Comparison of ENCODE assay signal across 8 cellular contexts in the genomic region with DNA sequence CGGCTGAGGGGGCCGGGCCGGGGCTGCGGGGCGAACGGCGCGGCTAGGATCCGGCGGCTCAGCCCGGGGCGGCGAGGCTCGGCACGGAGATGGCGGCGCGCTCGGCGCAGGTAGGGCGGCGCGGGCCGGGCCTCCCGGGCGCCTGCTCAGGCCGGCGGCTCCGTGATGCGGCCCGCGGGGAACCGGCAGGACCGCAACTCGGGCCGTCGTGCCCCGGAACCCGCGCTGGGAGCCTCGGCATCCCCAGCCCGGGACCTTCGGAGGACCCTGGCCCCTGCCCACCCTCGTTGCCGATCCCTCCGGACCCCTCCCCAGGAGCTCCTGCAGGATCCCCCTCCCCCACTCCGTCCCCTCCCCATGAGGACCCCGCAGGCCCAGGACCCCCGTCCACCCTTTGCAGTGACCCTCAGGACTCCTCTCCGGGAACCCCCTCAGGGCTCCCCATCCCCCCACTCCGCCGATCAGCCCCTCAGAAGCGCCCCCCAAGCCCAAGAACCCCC. TPM values are rescaled to one million over a fixed set of nuclear protein-coding genes. Genes with fewer than 3 reads are reported as not detected.
DNase-seq lines count a peak whose midpoint lies in the region; ATAC-seq and TF ChIP-seq lines count a peak whose summit lies in the region.

No MANE protein-coding gene starts in this region.

- H3K4me1 ChIP-seq in OCI-LY3 (ENCODE audit: low read length) (peaks cover 8% of the 10 kb centered on the region), esophagus muscularis mucosa (peaks cover 21 to 43% (median 40%) of the 10 kb centered on the region in 4 donors), parathyroid adenoma (peaks cover 12% of the 10 kb centered on the region)

- DNase-seq in GM12864 (ENCODE audit: low read depth) (no peak), esophagus muscularis mucosa (ENCODE audit: extremely low spot score) (no peak), NCI-H1930 (lab: John Stamatoyannopoulos, UW) (no peak), AG08396 (ENCODE audit: low spot score) (no peak), GM20000 (ENCODE audit: low spot score) (no peak)

- H3K27ac ChIP-seq in OCI-LY3 (ENCODE audit: low read length): no peak overlapping the region
- H3K27ac ChIP-seq in esophagus muscularis mucosa (replicated peaks in 1 of 4): peak overlapping the region in 3 of 4 donors; percentile 46 to 67 (median 59)
- H3K27ac ChIP-seq in parathyroid adenoma: no peak overlapping the region

- no peaks in the 10 kb centered on the region for H3K9me3 ChIP-seq in OCI-LY3 (ENCODE audit: insufficient read depth, low read length)
- H3K9me3 ChIP-seq in esophagus muscularis mucosa: no peaks in the 10 kb centered on the region
- no peaks in the 10 kb centered on the region for H3K9me3 ChIP-seq in parathyroid adenoma (ENCODE audit: control insufficient read depth, low read length)

- H3K27me3 ChIP-seq in OCI-LY3 (ENCODE audit: low read depth, low read length) (peaks cover 10% of the 10 kb centered on the region; the same call in 1 of the 2 replicates), esophagus muscularis mucosa (peaks cover 0 to 5% (median 0%) of the 10 kb centered on the region in 4 donors), parathyroid adenoma (ENCODE audit: control insufficient read depth, insufficient read depth, low read length) (no peaks in the 10 kb centered on the region)

- H3K4me3 ChIP-seq in GM12864 (ENCODE audit: low read depth, low read length) (peak overlapping the region; percentile 56), OCI-LY3 (ENCODE audit: low read length) (peak overlapping the region; percentile 81), esophagus muscularis mucosa (peak overlapping the region; percentile 79 to 94 (median 85)), parathyroid adenoma (ENCODE audit: low read depth, low read length) (peak overlapping the region; percentile 53)

- intact Hi-C loops in esophagus muscularis mucosa (cut with DNase I): no loop called here

- peak overlapping the region; percentile 60 for H3K4me2 ChIP-seq in OCI-LY3 (ENCODE audit: low read length)
- peak overlapping the region; percentile 71 for H3K4me2 ChIP-seq in parathyroid adenoma (ENCODE audit: low read length)

- TF ChIP-seq POLR2A in esophagus muscularis mucosa (IDR thresholded peaks at IDR 0.05; ENCODE audit: low read depth): no peak

- H3K79me2 ChIP-seq in OCI-LY3 (ENCODE audit: low read length) (no peaks in the 10 kb centered on the region), parathyroid adenoma (peaks cover 34% of the 10 kb centered on the region)

- H3K9ac ChIP-seq in OCI-LY3 (ENCODE audit: low read length): peak overlapping the region; percentile 57
- peak overlapping the region; percentile 40 for H3K9ac ChIP-seq in parathyroid adenoma

- no peaks in the 10 kb centered on the region for H4K20me1 ChIP-seq in OCI-LY3 (ENCODE audit: insufficient read depth, low read length)

- no peak overlapping the region for H2AFZ ChIP-seq in OCI-LY3 (ENCODE audit: low read depth, low read length)
- H2AFZ ChIP-seq in parathyroid adenoma: peak overlapping the region; percentile 35

- no peak for ATAC-seq in HG03045 (IDR thresholded peaks at IDR 0.05; ENCODE audit: unreplicated experiment)

- TF ChIP-seq EP300 in esophagus muscularis mucosa (IDR thresholded peaks at IDR 0.05): no peak

- H3K36me3 ChIP-seq in OCI-LY3 (replicated peaks; ENCODE audit: low read depth, low read length): no peaks in the 10 kb centered on the region
- no peaks in the 10 kb centered on the region for H3K36me3 ChIP-seq in esophagus muscularis mucosa
- no peaks in the 10 kb centered on the region for H3K36me3 ChIP-seq in parathyroid adenoma (ENCODE audit: control insufficient read depth, insufficient read depth, low read length)

- TF ChIP-seq CTCF in GM12864 (IDR thresholded peaks at IDR 0.05; ENCODE audit: low read depth, low read length, missing control alignments) (no peak), OCI-LY3 (IDR thresholded peaks at IDR 0.05; ENCODE audit: low read depth, low read length) (no peak), esophagus muscularis mucosa (IDR thresholded peaks at IDR 0.05) (no peak), parathyroid adenoma (IDR thresholded peaks at IDR 0.05) (no peak), GM20000 (IDR thresholded peaks at IDR 0.05; ENCODE audit: extremely low read depth, missing control alignments) (no peak)

- WGBS in esophagus muscularis mucosa: no CpG with 5 or more reads among the region's 53 CpGs

RNA-seq across cellular contexts. Expression of a gene that starts 0.3 kb away (rescaled TPM):
- 10 to 100 TPM; 19.9 to 42.0 (median 29.2) TPM for total RNA-seq in esophagus muscularis mucosa

RNA-seq across cellular contexts. Expression of a gene that starts 43.9 kb away (rescaled TPM):
- under 1 TPM in 1 of 4 donors, not detected in 3; 0.52 TPM for total RNA-seq in esophagus muscularis mucosa

RNA-seq across cellular contexts. Expression of a gene that starts 58.0 kb away (rescaled TPM):
- 1 to 10 TPM in 1 of 4 donors, under 1 TPM in 2, not detected in 1; 0.33 to 1.0 (median 0.46) TPM for total RNA-seq in esophagus muscularis mucosa

Comparison
In these comparisons a context has a peak if more than half of its experiments do, and no peak if none do; other contexts are left out.
1. H3K27ac ChIP-seq: peak in esophagus muscularis mucosa (3 of 4); none in OCI-LY3 (single experiment) and parathyroid adenoma (single experiment).
2. Peak in every context shown above with its lines, with median percentiles within 50 percentile points of each other: H3K4me3 ChIP-seq.